Comparison of ENCODE assay signal across 8 cellular contexts in the genomic region with DNA sequence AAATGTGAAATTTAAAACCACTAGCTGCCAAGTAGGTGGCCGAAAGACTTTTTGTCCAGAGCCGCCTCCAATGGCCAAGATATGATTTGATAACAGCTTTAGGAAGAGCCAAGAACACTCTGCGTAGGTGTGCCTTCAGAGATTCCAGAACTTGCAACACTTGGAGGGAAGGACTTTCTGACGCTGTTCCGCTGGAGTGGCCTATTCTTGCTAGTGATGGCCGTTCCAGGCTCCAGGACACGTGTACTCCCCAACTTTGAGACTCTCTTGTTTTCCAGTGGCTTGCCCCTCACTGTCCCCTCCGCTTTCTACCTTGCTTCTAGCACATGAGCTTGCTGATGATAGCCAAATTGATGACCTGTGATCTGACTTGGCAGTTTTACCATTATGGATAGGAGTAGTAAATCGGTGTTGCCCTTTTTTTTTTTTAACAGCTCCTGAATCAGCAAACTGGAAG. TPM values are rescaled to one million over a fixed set of nuclear protein-coding genes. Genes with fewer than 3 reads are reported as not detected.
A peak's percentile ranks its signal among the peaks of the same experiment; 100 is the strongest.
DNase-seq lines count a peak whose midpoint lies in the region; ATAC-seq and TF ChIP-seq lines count a peak whose summit lies in the region.

No MANE protein-coding gene starts in this region.

- CTCF ChIA-PET in activated CD8-positive, alpha-beta T cell treated with anti-CD3 and anti-CD28 coated beads for 36 hours (lab: Charles Lee): interaction anchor here (1.4 to 5.6 kb wide), 2 partner anchors 39 to 48 kb away, joined by 4 to 53 read pairs; no protein-coding TSS in a partner anchor

- H3K9me3 Mint-ChIP-seq in activated CD8-positive, alpha-beta T cell treated with anti-CD3 and anti-CD28 coated beads for 36 hours: no peaks in the 10 kb centered on the region
- no peaks in the 10 kb centered on the region for H3K9me3 Mint-ChIP-seq in nephron progenitor cell

- no peaks in the 10 kb centered on the region for H3K27me3 ChIP-seq in foreskin keratinocyte

- peak; percentile 30 for DNase-seq in COLO668 (lab: John Stamatoyannopoulos, UW; ENCODE audit: unreplicated experiment)
- peak; percentile 35 for DNase-seq in HuH-7.5 (ENCODE audit: low spot score)
- DNase-seq in activated CD8-positive, alpha-beta T cell treated with anti-CD3 and anti-CD28 coated beads for 36 hours: no peak
- peak; percentile 52 to 67 for DNase-seq in foreskin keratinocyte
- DNase-seq in nephron progenitor cell: peak; percentile 27
- no peak for DNase-seq in NCI-H1048 (lab: John Stamatoyannopoulos, UW)

- no peak for ATAC-seq in activated CD8-positive, alpha-beta T cell treated with anti-CD3 and anti-CD28 coated beads for 36 hours
- no peak for ATAC-seq in foreskin keratinocyte
- ATAC-seq in GM19035 (IDR thresholded peaks at IDR 0.05; ENCODE audit: unreplicated experiment): no peak
- ATAC-seq in HG02642 (IDR thresholded peaks at IDR 0.05; ENCODE audit: poor library complexity, unreplicated experiment): no peak

- H3K4me3 Mint-ChIP-seq in activated CD8-positive, alpha-beta T cell treated with anti-CD3 and anti-CD28 coated beads for 36 hours: peak overlapping the region; percentile 76
- H3K4me3 Mint-ChIP-seq in nephron progenitor cell: peak overlapping the region; percentile 91

- peaks cover 45% of the 10 kb centered on the region for H3K36me3 Mint-ChIP-seq in activated CD8-positive, alpha-beta T cell treated with anti-CD3 and anti-CD28 coated beads for 36 hours (ENCODE audit: low read depth)
- H3K36me3 Mint-ChIP-seq in nephron progenitor cell (ENCODE audit: low read depth): peaks cover 51% of the 10 kb centered on the region

- H3K27me3 Mint-ChIP-seq in activated CD8-positive, alpha-beta T cell treated with anti-CD3 and anti-CD28 coated beads for 36 hours: no peaks in the 10 kb centered on the region
- no peaks in the 10 kb centered on the region for H3K27me3 Mint-ChIP-seq in nephron progenitor cell (ENCODE audit: low read depth, poor library complexity)

- H3K4me1 Mint-ChIP-seq in activated CD8-positive, alpha-beta T cell treated with anti-CD3 and anti-CD28 coated beads for 36 hours (ENCODE audit: low read depth): peaks cover 63% of the 10 kb centered on the region
- H3K4me1 Mint-ChIP-seq in nephron progenitor cell: peaks cover 62% of the 10 kb centered on the region

- peak overlapping the region; percentile 70 for H3K27ac ChIP-seq in foreskin keratinocyte

- TF ChIP-seq CTCF in activated CD8-positive, alpha-beta T cell treated with anti-CD3 and anti-CD28 coated beads for 36 hours (IDR thresholded peaks at IDR 0.05): no peak
- TF ChIP-seq CTCF in foreskin keratinocyte (conservative IDR thresholded peaks at IDR 0.05) (no peak), nephron progenitor cell (IDR thresholded peaks at IDR 0.05) (no peak)

- POLR2A ChIA-PET in activated CD8-positive, alpha-beta T cell treated with anti-CD3 and anti-CD28 coated beads for 36 hours (lab: Charles Lee): interaction anchor here (0.6 to 2.9 kb wide), 10 partner anchors 10 to 1546 kb away, joined by 3 to 14 read pairs (median 3); partner anchors contain the start of genes CENPL, DARS2, GAS5 and KLHL20

- H3K27ac Mint-ChIP-seq in activated CD8-positive, alpha-beta T cell treated with anti-CD3 and anti-CD28 coated beads for 36 hours: peak overlapping the region; percentile 90
- peak overlapping the region; percentile 32 for H3K27ac Mint-ChIP-seq in nephron progenitor cell

- intact Hi-C loops in activated CD8-positive, alpha-beta T cell treated with anti-CD3 and anti-CD28 coated beads for 36 hours (cut with micrococcal nuclease): no loop called here

- H3K4me1 ChIP-seq in foreskin keratinocyte: peaks cover 29% of the 10 kb centered on the region

RNA-seq across cellular contexts. Expression of gene PRDX6, which starts 1.0 kb away (rescaled TPM):
- total RNA-seq in activated CD8-positive, alpha-beta T cell treated with anti-CD3 and anti-CD28 coated beads for 36 hours: 100 to 1,000 TPM; 165 to 169 TPM
- total RNA-seq in foreskin keratinocyte: 162 and 163 TPM in 2 replicates
- 233 and 268 TPM in 2 replicates for polyA plus RNA-seq in foreskin keratinocyte

Comparison
In these comparisons a context has a peak if more than half of its experiments do, and no peak if none do; other contexts are left out.
1. DNase-seq: peak in COLO668 (single experiment), HuH-7.5 (single experiment), foreskin keratinocyte (2 of 2) and nephron progenitor cell (single experiment); none in activated CD8-positive, alpha-beta T cell treated with anti-CD3 and anti-CD28 coated beads for 36 hours (single experiment) and NCI-H1048 (single experiment).